9 cellular contexts compared by ENCODE assay signal in the genomic region with DNA sequence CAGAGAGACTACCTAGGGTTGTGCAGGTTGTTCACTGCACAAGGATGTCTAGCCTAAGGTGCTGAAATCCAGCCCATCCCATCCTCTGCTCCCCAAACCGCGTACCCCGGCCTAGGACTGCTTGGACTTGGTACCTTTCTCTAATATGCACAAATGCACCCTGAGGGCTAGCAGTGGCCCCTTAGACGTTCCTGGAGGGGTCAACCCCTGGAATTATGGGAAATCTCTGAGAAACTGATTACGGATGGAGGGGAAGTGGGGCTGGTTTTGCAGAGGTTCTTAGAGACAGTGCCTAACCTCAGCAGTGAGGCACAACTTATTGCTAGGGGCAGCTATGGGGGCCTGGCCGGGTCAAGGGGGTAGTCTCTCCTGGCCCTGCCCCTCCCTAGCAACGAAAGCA. TPM values are rescaled to one million over a fixed set of nuclear protein-coding genes. Genes with fewer than 3 reads are reported as not detected.
DNase-seq lines count a peak whose midpoint lies in the region; ATAC-seq and TF ChIP-seq lines count a peak whose summit lies in the region.
"Had no signal": no experiment of that assay in that cellular context is flagged by ENCODE, and none has a peak within 500 bp of the region (broad histone marks: within the 10 kb centered on the region; RNA-seq: fewer than 3 reads in every experiment).

No MANE protein-coding gene starts in this region.

- H3K4me3 Mint-ChIP-seq in dendritic cell treated with granulocyte-macrophage colony-stimulating factor and Interleukin-4, amounts not matched to agents 40 ng/mL and 50 ng/mL, for 4 days, result peak overlapping the region; percentile 79
- peak overlapping the region; percentile 92 for H3K4me3 Mint-ChIP-seq in neural progenitor cell

- H3K9ac ChIP-seq in Loucy (ENCODE audit: low read depth, low read length, poor library complexity, severe bottlenecking) (peak overlapping the region; percentile 93), neural progenitor cell (no peak overlapping the region)

- H3K79me2 ChIP-seq in Loucy (ENCODE audit: insufficient read depth, low read length), result peaks cover 43% of the 10 kb centered on the region
- peaks cover 21% of the 10 kb centered on the region for H3K79me2 ChIP-seq in neural progenitor cell (ENCODE audit: low read depth)

- H3K4me3 ChIP-seq in AG10803 (ENCODE audit: low read length) (peak overlapping the region; percentile 93), Loucy (ENCODE audit: low read length, poor library complexity, severe bottlenecking) (peak overlapping the region; percentile 99), neural progenitor cell (no peak overlapping the region)

- DNase-seq in AG10803 (ENCODE audit: low read depth), result no peak
- no peak for DNase-seq in neural progenitor cell (ENCODE audit: low spot score)
- no peak for DNase-seq in medulla oblongata (ENCODE audit: extremely low spot score)
- no peak for DNase-seq in SW 1271 (lab: John Stamatoyannopoulos, UW)
- no peak for DNase-seq in HCEC 1CT
- DNase-seq: NCI-H774 had no signal

- H3K27me3 ChIP-seq in Loucy (ENCODE audit: insufficient read depth, low read length, poor library complexity, severe bottlenecking), result no peaks in the 10 kb centered on the region
- no peaks in the 10 kb centered on the region for H3K27me3 ChIP-seq in neural progenitor cell

- H3K36me3 ChIP-seq in Loucy (ENCODE audit: insufficient read depth, low read length), result no peaks in the 10 kb centered on the region
- H3K36me3 ChIP-seq in neural progenitor cell, result no peaks in the 10 kb centered on the region

- peaks cover 35% of the 10 kb centered on the region for H3K36me3 Mint-ChIP-seq in dendritic cell treated with granulocyte-macrophage colony-stimulating factor and Interleukin-4, amounts not matched to agents 40 ng/mL and 50 ng/mL, for 4 days (ENCODE audit: low read depth)
- H3K36me3 Mint-ChIP-seq in neural progenitor cell, result peaks cover 5% of the 10 kb centered on the region

- H3F3A ChIP-seq in Loucy (ENCODE audit: low read depth) (no peaks in the 10 kb centered on the region), neural progenitor cell (ENCODE audit: low read depth) (no peaks in the 10 kb centered on the region)

- H3K4me1 ChIP-seq in Loucy (ENCODE audit: insufficient read depth, low read length, poor library complexity, severe bottlenecking), result peaks cover 33% of the 10 kb centered on the region
- H3K4me1 ChIP-seq in neural progenitor cell, result peaks cover 10% of the 10 kb centered on the region

- H3K9me3 ChIP-seq in Loucy (ENCODE audit: insufficient read depth, low read depth, low read length) (no peaks in the 10 kb centered on the region), neural progenitor cell (ENCODE audit: low read depth) (no peaks in the 10 kb centered on the region)

- no peak for ATAC-seq in HG02852 (IDR thresholded peaks at IDR 0.05; ENCODE audit: unreplicated experiment)

- H3K9me3 Mint-ChIP-seq in dendritic cell treated with granulocyte-macrophage colony-stimulating factor and Interleukin-4, amounts not matched to agents 40 ng/mL and 50 ng/mL, for 4 days, result no peaks in the 10 kb centered on the region
- H3K9me3 Mint-ChIP-seq in neural progenitor cell, result no peaks in the 10 kb centered on the region

- peaks cover 5% of the 10 kb centered on the region for H3K27me3 Mint-ChIP-seq in dendritic cell treated with granulocyte-macrophage colony-stimulating factor and Interleukin-4, amounts not matched to agents 40 ng/mL and 50 ng/mL, for 4 days
- H3K27me3 Mint-ChIP-seq in neural progenitor cell (ENCODE audit: insufficient read depth, low read depth), result peaks cover 3% of the 10 kb centered on the region

- TF ChIP-seq CTCF in AG10803 (conservative IDR thresholded peaks at IDR 0.05; ENCODE audit: low read length), result no peak
- no peak for TF ChIP-seq CTCF in Loucy (conservative IDR thresholded peaks at IDR 0.05; ENCODE audit: low read length)
- TF ChIP-seq CTCF in neural progenitor cell (IDR thresholded peaks at IDR 0.05), result no peak

- peaks cover 56% of the 10 kb centered on the region for H3K4me1 Mint-ChIP-seq in dendritic cell treated with granulocyte-macrophage colony-stimulating factor and Interleukin-4, amounts not matched to agents 40 ng/mL and 50 ng/mL, for 4 days (ENCODE audit: low read depth)
- H3K4me1 Mint-ChIP-seq in neural progenitor cell, result peaks cover 27% of the 10 kb centered on the region

- intact Hi-C loops in dendritic cell treated with granulocyte-macrophage colony-stimulating factor and Interleukin-4, amounts not matched to agents 40 ng/mL and 50 ng/mL, for 4 days (cut with micrococcal nuclease), result loop anchor here (5.0 kb wide), 1 partner anchor 351 kb away; a partner anchor contains a TSS

- H3K4me2 ChIP-seq in Loucy (ENCODE audit: low read depth, low read length, poor library complexity, severe bottlenecking) (peak overlapping the region; percentile 97), neural progenitor cell (no peak overlapping the region)

- peak overlapping the region; percentile 89 for H3K27ac Mint-ChIP-seq in dendritic cell treated with granulocyte-macrophage colony-stimulating factor and Interleukin-4, amounts not matched to agents 40 ng/mL and 50 ng/mL, for 4 days
- no peak overlapping the region for H3K27ac Mint-ChIP-seq in neural progenitor cell

- no peaks in the 10 kb centered on the region for H3K9me2 ChIP-seq in Loucy (replicated peaks; ENCODE audit: low read depth, low read length)

- no peak overlapping the region for H2AFZ ChIP-seq in Loucy (ENCODE audit: low read length)
- no peak overlapping the region for H2AFZ ChIP-seq in neural progenitor cell (replicated peaks)

- no peak overlapping the region for H3K27ac ChIP-seq in neural progenitor cell

- H4K20me1 ChIP-seq in Loucy (ENCODE audit: insufficient read depth, low read length, poor library complexity, severe bottlenecking), result peaks cover 15% of the 10 kb centered on the region
- H4K20me1 ChIP-seq in neural progenitor cell (ENCODE audit: low read depth), result peaks cover 12% of the 10 kb centered on the region

RNA-seq across cellular contexts. Expression of a gene that starts 2.5 kb away (rescaled TPM):
- total RNA-seq in neural progenitor cell (ENCODE audit: low replicate concordance), result 6.9 and 22.4 TPM in 2 replicates

RNA-seq across cellular contexts. Expression of a gene that starts 2.8 kb away (rescaled TPM):
- total RNA-seq in neural progenitor cell (ENCODE audit: low replicate concordance), result 51.0 and 74.8 TPM in 2 replicates

RNA-seq across cellular contexts. Expression of a gene that starts 16.2 kb away (rescaled TPM):
- not detected in 2 replicates for total RNA-seq in neural progenitor cell (ENCODE audit: low replicate concordance)

RNA-seq across cellular contexts. Expression of a gene that starts 25.9 kb away (rescaled TPM):
- 3.9 and 23.1 TPM in 2 replicates for total RNA-seq in neural progenitor cell (ENCODE audit: low replicate concordance)

RNA-seq across cellular contexts. Expression of a gene that starts 28.1 kb away (rescaled TPM):
- 92.1 and 113 TPM in 2 replicates for total RNA-seq in neural progenitor cell (ENCODE audit: low replicate concordance)
